Comparison of ENCODE assay signal across 8 cellular contexts in genomic region chr1:200038987-200039848, GRCh38. TPM values are rescaled to one million over a fixed set of nuclear protein-coding genes. Genes with fewer than 3 reads are reported as not detected.
A peak's percentile ranks its signal among the peaks of the same experiment; 100 is the strongest.
DNase-seq lines count a peak whose midpoint lies in the region; ATAC-seq and TF ChIP-seq lines count a peak whose summit lies in the region.

No MANE protein-coding gene starts in this region.

- H3K4me3 ChIP-seq in fibroblast of pulmonary artery (replicated peaks; ENCODE audit: low read depth, low read length), result peak overlapping the region; percentile 67
- peak overlapping the region; percentile 23 to 32 for H3K4me3 ChIP-seq in neutrophil (ENCODE audit: low read depth in 1 of 2, low read length in 1 of 2)

- peaks cover 46% of the 10 kb centered on the region for H3K27me3 Mint-ChIP-seq in T-helper 17 cell

- no peaks in the 10 kb centered on the region for H3K36me3 ChIP-seq in neutrophil

- peak; percentile 48 for ATAC-seq in T-helper 17 cell
- no peak for ATAC-seq in HG03280 (IDR thresholded peaks at IDR 0.05; ENCODE audit: unreplicated experiment)
- no peak for ATAC-seq in HG03571 (IDR thresholded peaks at IDR 0.05; ENCODE audit: unreplicated experiment)

- DNase-seq in CMK (ENCODE audit: low read depth), result peak; percentile 20
- peak; percentile 28 for DNase-seq in HK-2 (ENCODE audit: unreplicated experiment)
- DNase-seq in T-helper 17 cell, result no peak
- no peak for DNase-seq in fibroblast of pulmonary artery (ENCODE audit: low read depth)
- no peak for DNase-seq in midbrain (lab: John Stamatoyannopoulos, UW)

- no peak for TF ChIP-seq CTCF in fibroblast of pulmonary artery (IDR thresholded peaks at IDR 0.05; ENCODE audit: low read length, missing control alignments)
- no peak for TF ChIP-seq CTCF in neutrophil (IDR thresholded peaks at IDR 0.05)

- H3K4me1 Mint-ChIP-seq in T-helper 17 cell, result peaks cover 22% of the 10 kb centered on the region

- peaks cover 3% of the 10 kb centered on the region for H3K36me3 Mint-ChIP-seq in T-helper 17 cell (ENCODE audit: low read depth)

- peaks cover 10 to 35% of the 10 kb centered on the region in 2 experiments for H3K4me1 ChIP-seq in neutrophil (ENCODE audit: control insufficient read depth in 1 of 2, insufficient read depth in 1 of 2, low read depth in 1 of 2, low read length in 1 of 2)

- no peak overlapping the region for H3K27ac Mint-ChIP-seq in T-helper 17 cell

- peak overlapping the region; percentile 77 for H3K4me3 Mint-ChIP-seq in T-helper 17 cell

- no peak overlapping the region for H3K27ac ChIP-seq in neutrophil

- H3K27me3 ChIP-seq in neutrophil, result peaks cover 100% of the 10 kb centered on the region

- H3K9me3 ChIP-seq in T-helper 17 cell (ENCODE audit: control insufficient read depth, low read length, poor library complexity, severe bottlenecking), result no peaks in the 10 kb centered on the region
- no peaks in the 10 kb centered on the region for H3K9me3 ChIP-seq in neutrophil

RNA-seq across cellular contexts. Expression of gene NR5A2, which starts 11.7 kb away (rescaled TPM):
- total RNA-seq in T-helper 17 cell, result not detected

Comparison
In these comparisons a context has a peak if more than half of its experiments do, and no peak if none do; other contexts are left out.
1. DNase-seq: peak in CMK (single experiment) and HK-2 (single experiment); none in T-helper 17 cell (0 of 3), fibroblast of pulmonary artery (single experiment) and midbrain (single experiment).